ENCODE assay signal across 19 cellular contexts in genomic region chr19:18698321-18699167, GRCh38. TPM values are rescaled to one million over a fixed set of nuclear protein-coding genes. Genes with fewer than 3 reads are reported as not detected.
A peak's percentile ranks its signal among the peaks of the same experiment; 100 is the strongest.
DNase-seq lines count a peak whose midpoint lies in the region; ATAC-seq, FAIRE-seq and TF ChIP-seq lines count a peak whose summit lies in the region.
"Had no signal": no experiment of that assay in that cellular context is flagged by ENCODE, and none has a peak within 500 bp of the region (broad histone marks: within the 10 kb centered on the region; RNA-seq: fewer than 3 reads in every experiment).

No MANE protein-coding gene starts in this region.

- TF ChIP-seq CTCF in WTC11 (IDR thresholded peaks at IDR 0.05) (no peak), lower leg skin (IDR thresholded peaks at IDR 0.05) (no peak)

- CTCF ChIA-PET in HEK293T (lab: Yijun Ruan, JAX) (no interaction called here), WTC11 (lab: Charles Lee) (no interaction called here)

- no peak overlapping the region for H3K4me3 Mint-ChIP-seq in WTC11
- H3K4me3 Mint-ChIP-seq: type B pancreatic cell had no signal

- peaks cover 4% of the 10 kb centered on the region for H3K27me3 Mint-ChIP-seq in WTC11 (ENCODE audit: low read depth)
- H3K27me3 Mint-ChIP-seq: activated CD8-positive, alpha-beta memory T cell treated with anti-CD3 and anti-CD28 coated beads, Interleukin-2, amount 10 ng/mL, durations not matched to agents 7 days and 5 days had no signal

- 91 to 94% methylated on average over 15 to 18 of the region's 18 CpGs for WGBS in lower leg skin, 2 donors

- ATAC-seq in WTC11 (no peak), HG03159 (IDR thresholded peaks at IDR 0.05; ENCODE audit: unreplicated experiment) (no peak)
- ATAC-seq: activated CD8-positive, alpha-beta memory T cell treated with anti-CD3 and anti-CD28 coated beads, Interleukin-2, amount 10 ng/mL, durations not matched to agents 7 days and 5 days; stimulated activated effector memory CD8-positive, alpha-beta T cell treated with anti-CD3 and anti-CD28 coated beads, Interleukin-12 subunit alpha, Interleukin-12 subunit beta, amount 100 ng/mL, for 72 hours had no signal

- no peaks in the 10 kb centered on the region for H3K9me3 Mint-ChIP-seq in WTC11
- H3K9me3 Mint-ChIP-seq: stimulated activated effector memory CD8-positive, alpha-beta T cell treated with anti-CD3 and anti-CD28 coated beads, Interleukin-12 subunit alpha, Interleukin-12 subunit beta, amount 100 ng/mL, for 72 hours; type B pancreatic cell had no signal

- intact Hi-C loops in lower leg skin (cut with DNase I; ENCODE audit: low total_unique reads), result no loop called here

- POLR2A ChIA-PET in HEK293T (lab: Yijun Ruan, JAX), result no interaction called here
- POLR2A ChIA-PET in WTC11 (lab: Charles Lee), result no interaction called here

- no peak for FAIRE-seq in frontal cortex (lab: Jason Lieb, UNC)
- FAIRE-seq: astrocyte had no signal

- no peak overlapping the region for H3K27ac Mint-ChIP-seq in WTC11
- H3K27ac Mint-ChIP-seq: activated CD8-positive, alpha-beta memory T cell treated with anti-CD3 and anti-CD28 coated beads, Interleukin-2, amount 10 ng/mL, durations not matched to agents 7 days and 5 days; type B pancreatic cell had no signal

- H3K4me1 Mint-ChIP-seq in WTC11, result peaks cover 19% of the 10 kb centered on the region

- DNase-seq in DMS53 (lab: John Stamatoyannopoulos, UW) (peak; percentile 88), DMS53 treated with DMSO at 0.1 percent for 48 hours (lab: John Stamatoyannopoulos, UW; ENCODE audit: unreplicated experiment) (no peak), HEK293T (ENCODE audit: extremely low spot score) (no peak), WTC11 (ENCODE audit: low spot score) (no peak), myocyte (ENCODE audit: low read depth) (peak; percentile 25), lower leg skin (ENCODE audit: low spot score in 2 of 2) (no peak), frontal cortex (ENCODE audit: low spot score in 2 of 2) (no peak)
- DNase-seq: activated CD4-positive, CD25-positive, alpha-beta regulatory T cell; activated CD8-positive, alpha-beta memory T cell treated with anti-CD3 and anti-CD28 coated beads, Interleukin-2, amount 10 ng/mL, durations not matched to agents 7 days and 5 days; activated gamma-delta T cell treated with Interleukin-2 at 50 U/mL for 16 hours; cortex of kidney; IMR-90; mesendoderm; occipital lobe; Peyer's patch had no signal

- TF ChIP-seq POLR2A in lower leg skin (IDR thresholded peaks at IDR 0.05), result no peak

- H3K4me3 ChIP-seq in lower leg skin (ENCODE audit: low read depth, poor library complexity, severe bottlenecking), result no peak overlapping the region
- H3K4me3 ChIP-seq: Peyer's patch had no signal

- H3K36me3 Mint-ChIP-seq in WTC11, result no peaks in the 10 kb centered on the region
- H3K36me3 Mint-ChIP-seq: activated CD8-positive, alpha-beta memory T cell treated with anti-CD3 and anti-CD28 coated beads, Interleukin-2, amount 10 ng/mL, durations not matched to agents 7 days and 5 days; stimulated activated effector memory CD8-positive, alpha-beta T cell treated with anti-CD3 and anti-CD28 coated beads, Interleukin-12 subunit alpha, Interleukin-12 subunit beta, amount 100 ng/mL, for 72 hours; type B pancreatic cell had no signal

TF ChIP-seq in HEK293T, 16 proteins besides CTCF, POLR2A, EP300 and RAD21:
- TF ChIP-seq HDGF (IDR thresholded peaks at IDR 0.05; ENCODE audit: borderline replicate concordance), result no peak
- 0 out of 2 replicates have a peak, but pooled peaks have one; percentile 6 for TF ChIP-seq ARNT (IDR thresholded peaks at IDR 0.05)
- TF ChIP-seq FOXK2 (IDR thresholded peaks at IDR 0.05), result no peak
- TF ChIP-seq ELF4 (IDR thresholded peaks at IDR 0.05), result no peak
- TF ChIP-seq FOXM1 (IDR thresholded peaks at IDR 0.05; ENCODE audit: borderline replicate concordance), result no peak

TF ChIP-seq in WTC11, 78 proteins besides CTCF, POLR2A, EP300 and RAD21:
- no peak for TF ChIP-seq NR1H2 (CRISPR knock-in tag; IDR thresholded peaks at IDR 0.05)
- no peak for TF ChIP-seq ZNF317 (CRISPR knock-in tag; IDR thresholded peaks at IDR 0.05; ENCODE audit: borderline replicate concordance, low read depth)
- TF ChIP-seq ZNF423 (CRISPR knock-in tag; IDR thresholded peaks at IDR 0.05), result peak; percentile 98
- TF ChIP-seq ETV6 (CRISPR knock-in tag; IDR thresholded peaks at IDR 0.05), result no peak
- no peak for TF ChIP-seq GRHL2 (CRISPR knock-in tag; IDR thresholded peaks at IDR 0.05; ENCODE audit: insufficient replicate concordance, severe bottlenecking)
- TF ChIP-seq IRF2 (CRISPR knock-in tag; IDR thresholded peaks at IDR 0.05; ENCODE audit: borderline replicate concordance, low read depth), result no peak

RNA-seq across cellular contexts. Expression of gene CRTC1, which starts 15.1 kb away (rescaled TPM):
- total RNA-seq in WTC11 (2021) (12.3 to 17.0 TPM (median 16.3 TPM) in 3 replicates), myocyte (2.8 and 3.3 TPM in 2 replicates), lower leg skin (1 to 10 TPM; 2.1 to 5.5 (median 4.2) TPM), frontal cortex (7.3 TPM)
- 18.6 TPM for polyA plus RNA-seq in myocyte (2012)

Comparison
In these comparisons a context has a peak if more than half of its experiments do, and no peak if none do; other contexts are left out.
1. DNase-seq: peak in DMS53 (single experiment) and myocyte (single experiment); none in DMS53 treated with DMSO at 0.1 percent for 48 hours (single experiment), HEK293T (single experiment), WTC11 (single experiment), lower leg skin (0 of 2) and frontal cortex (0 of 2).